20 cellular contexts compared by ENCODE assay signal in genomic region chr10:96842896-96843723, GRCh38. TPM values are rescaled to one million over a fixed set of nuclear protein-coding genes. Genes with fewer than 3 reads are reported as not detected.
DNase-seq lines count a peak whose midpoint lies in the region; ATAC-seq, FAIRE-seq and TF ChIP-seq lines count a peak whose summit lies in the region.
"Had no signal": no experiment of that assay in that cellular context is flagged by ENCODE, and none has a peak within 500 bp of the region (broad histone marks: within the 10 kb centered on the region; RNA-seq: fewer than 3 reads in every experiment).

No MANE protein-coding gene starts in this region.

- TF ChIP-seq CTCF in bronchial epithelial cell (IDR thresholded peaks at IDR 0.05; ENCODE audit: insufficient read depth, low read length, severe bottlenecking): no peak
- no peak for TF ChIP-seq CTCF in prostate gland (IDR thresholded peaks at IDR 0.05)

- no peak for TF ChIP-seq POLR2A in prostate gland (IDR thresholded peaks at IDR 0.05)

- H3K4me3 ChIP-seq in bronchial epithelial cell (ENCODE audit: low read depth, low read length): no peak overlapping the region
- no peak overlapping the region for H3K4me3 ChIP-seq in prostate gland
- H3K4me3 ChIP-seq: BLaER1 treated with 17β-estradiol and CSF1 and Interleukin-3, amounts not matched to agents 10 nM and 100 nM; colonic mucosa; spleen; upper lobe of left lung had no signal

- no peaks in the 10 kb centered on the region for H3K27me3 ChIP-seq in bronchial epithelial cell (ENCODE audit: control insufficient read depth, insufficient read depth, low read length)
- H3K27me3 ChIP-seq in prostate gland (replicated peaks; ENCODE audit: insufficient read depth): no peaks in the 10 kb centered on the region
- H3K27me3 ChIP-seq: BLaER1 treated with 17β-estradiol and CSF1 and Interleukin-3, amounts not matched to agents 10 nM and 100 nM; colonic mucosa; spleen; upper lobe of left lung had no signal

- H3K27ac ChIP-seq in prostate gland: peak overlapping the region in 1 of 2 donors; percentile 12
- H3K27ac ChIP-seq: BLaER1 treated with 17β-estradiol and CSF1 and Interleukin-3, amounts not matched to agents 10 nM and 100 nM; colonic mucosa; upper lobe of left lung had no signal

- DNase-seq in HT-29 (ENCODE audit: low spot score) (peak; percentile 55), bronchial epithelial cell (ENCODE audit: low read depth) (peak; percentile 85), left lobe of liver (ENCODE audit: low spot score) (peak; percentile 65), prostate gland (ENCODE audit: low spot score) (peak; percentile 16)
- DNase-seq in activated effector memory CD4-positive, alpha-beta T cell treated with Interleukin-2 at 50 U/mL for 16 hours: no peak
- DNase-seq: activated CD8-positive, alpha-beta memory T cell treated with anti-CD3 and anti-CD28 coated beads for 24 hours; anterior cingulate cortex; colonic mucosa; DMS79 treated with DMSO at 0.1 percent for 48 hours; erythroblast; GOT3; NCI-H1436; NCI-H2227 treated with DMSO at 0.1 percent for 48 hours; posterior cingulate gyrus; Right ventricle myocardium superior; spleen; upper lobe of left lung had no signal

- H3K4me1 ChIP-seq in prostate gland (replicated peaks): peaks cover 15% of the 10 kb centered on the region
- H3K4me1 ChIP-seq: colonic mucosa had no signal

- 73% methylated on average over 8 of the region's 8 CpGs for WGBS in prostate gland

- intact Hi-C loops in prostate gland (cut with DNase I): no loop called here

- FAIRE-seq in bronchial epithelial cell (lab: Jason Lieb, UNC): no peak

- peak; percentile 94 for ATAC-seq in left lobe of liver
- no peak for ATAC-seq in GM21360 (IDR thresholded peaks at IDR 0.05; ENCODE audit: unreplicated experiment)
- ATAC-seq in GM19397 (IDR thresholded peaks at IDR 0.05; ENCODE audit: unreplicated experiment): no peak

- no peaks in the 10 kb centered on the region for H3K9me3 ChIP-seq in prostate gland
- H3K9me3 ChIP-seq: colonic mucosa, spleen, upper lobe of left lung had no signal

- H3K36me3 ChIP-seq in bronchial epithelial cell (ENCODE audit: control insufficient read depth, insufficient read depth, low read length) (no peaks in the 10 kb centered on the region), prostate gland (no peaks in the 10 kb centered on the region)
- H3K36me3 ChIP-seq: colonic mucosa, upper lobe of left lung had no signal

RNA-seq across cellular contexts. Expression of gene LCOR, which starts 11.0 kb away (rescaled TPM):
- total RNA-seq in HT-29 (2014; rRNA removed; shearing (Covaris generic)): 20.2 and 25.3 TPM in 2 replicates
- total RNA-seq in bronchial epithelial cell (29.5 and 34.4 TPM in 2 replicates), left lobe of liver (9.2 TPM), prostate gland (10 to 100 TPM; 32.8 to 40.0 TPM)
